In the genomic region with DNA sequence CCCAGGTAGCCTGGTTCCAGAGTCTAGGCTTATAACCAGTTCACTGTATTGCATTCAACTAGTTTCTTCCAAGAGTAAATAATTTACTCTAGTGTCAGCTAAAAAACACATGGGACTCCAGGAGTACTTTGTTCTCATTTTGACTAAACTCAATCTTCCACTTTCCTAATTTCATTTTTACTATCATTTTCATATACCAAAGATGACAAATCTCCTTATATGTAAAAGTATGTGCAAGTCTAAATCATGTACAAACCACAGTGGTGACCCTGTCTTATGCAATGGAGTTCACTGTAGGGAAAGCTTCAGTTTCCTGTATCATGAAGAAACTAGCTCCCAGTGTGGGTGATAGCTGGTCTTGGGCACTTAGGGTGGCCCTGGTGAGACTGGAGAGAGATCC, we compare ENCODE assay signal across 10 cellular contexts.
DNase-seq lines count a peak whose midpoint lies in the region; ATAC-seq, FAIRE-seq and TF ChIP-seq lines count a peak whose summit lies in the region.
"Had no signal": no experiment of that assay in that cellular context is flagged by ENCODE, and none has a peak within 500 bp of the region (broad histone marks: within the 10 kb centered on the region; RNA-seq: fewer than 3 reads in every experiment).

No MANE protein-coding gene starts in this region.

- peaks cover 8% of the 10 kb centered on the region for H3K4me1 Mint-ChIP-seq in activated naive CD4-positive, alpha-beta T cell treated with anti-CD3 and anti-CD28 coated beads for 36 hours (ENCODE audit: low read depth)

- H3K27me3 ChIP-seq in GM12878 (replicated peaks in 1 of 2; ENCODE audit: control insufficient read depth in 2 of 2, insufficient read depth in 2 of 2, low read length in 1 of 2) (no peaks in the 10 kb centered on the region), esophagus squamous epithelium (no peaks in the 10 kb centered on the region)

- TF ChIP-seq CTCF in GM12878 (IDR thresholded peaks at IDR 0.05 in 2 of 3, conservative IDR thresholded peaks at IDR 0.05 in 1 of 3; ENCODE audit: control insufficient read depth in 2 of 3, extremely low read depth in 1 of 3, insufficient read depth in 1 of 3, low read depth in 3 of 3, low read length in 3 of 3), result no peak
- TF ChIP-seq CTCF in esophagus squamous epithelium (IDR thresholded peaks at IDR 0.05), result no peak

- no TSS peak for BruUV-seq in GM12878 (replicated peaks; lab: Mats Ljungman, UMichigan)

- TF ChIP-seq EP300 in GM12878 (IDR thresholded peaks at IDR 0.05; ENCODE audit: borderline replicate concordance in 1 of 2, control insufficient read depth in 1 of 2, low read depth in 2 of 2, low read length in 2 of 2), result no peak

- no peaks in the 10 kb centered on the region for H3K36me3 ChIP-seq in GM12878 (ENCODE audit: control insufficient read depth in 2 of 2, insufficient read depth in 2 of 2, low read length in 1 of 2)
- H3K36me3 ChIP-seq in esophagus squamous epithelium, result no peaks in the 10 kb centered on the region

- no peaks in the 10 kb centered on the region for H3K27me3 Mint-ChIP-seq in activated naive CD4-positive, alpha-beta T cell treated with anti-CD3 and anti-CD28 coated beads for 36 hours (ENCODE audit: low read depth)

- H3K4me3 Mint-ChIP-seq in activated naive CD4-positive, alpha-beta T cell treated with anti-CD3 and anti-CD28 coated beads for 36 hours, result no peak overlapping the region

- H3K4me2 ChIP-seq in GM12878 (ENCODE audit: control insufficient read depth, insufficient read depth), result no peak overlapping the region

- no peak for TF ChIP-seq RAD21 in GM12878 (IDR thresholded peaks at IDR 0.05; ENCODE audit: insufficient read depth, low read depth, low read length)

- RAD21 ChIA-PET in GM12878 (lab: Charles Lee; ENCODE audit: unreplicated experiment), result no interaction called here

- H3K27ac Mint-ChIP-seq in activated naive CD4-positive, alpha-beta T cell treated with anti-CD3 and anti-CD28 coated beads for 36 hours, result no peak overlapping the region

- H3K79me2 ChIP-seq in GM12878 (ENCODE audit: control insufficient read depth, insufficient read depth, low read length), result no peaks in the 10 kb centered on the region

- H4K20me1 ChIP-seq in GM12878 (ENCODE audit: control insufficient read depth, insufficient read depth), result no peaks in the 10 kb centered on the region

- H3K9me3 ChIP-seq in GM12878 (replicated peaks; ENCODE audit: control insufficient read depth, insufficient read depth, low read length) (no peaks in the 10 kb centered on the region), esophagus squamous epithelium (no peaks in the 10 kb centered on the region)

- POLR2A ChIA-PET in GM12878 (lab: Charles Lee), result no interaction called here

- DNase-seq in activated naive CD4-positive, alpha-beta T cell treated with anti-CD3 and anti-CD28 coated beads for 36 hours, result peak; percentile 13
- DNase-seq in activated naive CD4-positive, alpha-beta T cell (lab: John Stamatoyannopoulos, UW), result no peak
- DNase-seq in GM12878 (ENCODE audit: low read depth, low spot score) (no peak), esophagus squamous epithelium (lab: John Stamatoyannopoulos, UW) (no peak), GDM1 (lab: John Stamatoyannopoulos, UW) (no peak)
- DNase-seq: DMS79, T-helper 9 cell had no signal

- no peak overlapping the region for H3K27ac ChIP-seq in GM12878 (ENCODE audit: control insufficient read depth, insufficient read depth)
- no peak overlapping the region for H3K27ac ChIP-seq in esophagus squamous epithelium

- H3K4me1 ChIP-seq in GM12878 (ENCODE audit: control insufficient read depth, insufficient read depth, low read length), result no peaks in the 10 kb centered on the region
- no peaks in the 10 kb centered on the region for H3K4me1 ChIP-seq in esophagus squamous epithelium

- FAIRE-seq in GM12878 (lab: Jason Lieb, UNC), result peak; percentile 31

- CTCF ChIA-PET in activated naive CD4-positive, alpha-beta T cell treated with anti-CD3 and anti-CD28 coated beads for 36 hours (lab: Charles Lee), result interaction anchor here (1.3 kb wide), 1 partner anchor 185 kb away, joined by 4 read pairs; no protein-coding TSS in a partner anchor
- CTCF ChIA-PET in GM12878 (lab: Yijun Ruan, JAX), result no interaction called here

- H3K9me3 Mint-ChIP-seq in activated naive CD4-positive, alpha-beta T cell treated with anti-CD3 and anti-CD28 coated beads for 36 hours, result no peaks in the 10 kb centered on the region

- ATAC-seq in GM21529 (IDR thresholded peaks at IDR 0.05; ENCODE audit: unreplicated experiment), result peak; percentile 91
- ATAC-seq in HG03095 (IDR thresholded peaks at IDR 0.05; ENCODE audit: unreplicated experiment), result peak; percentile 64
- ATAC-seq in GM12878, result peak; percentile 44; the same call in 1 of the 3 replicates
- ATAC-seq in GM18519 (IDR thresholded peaks at IDR 0.05; ENCODE audit: low FRiP score, unreplicated experiment), result no peak

- intact Hi-C loops in activated naive CD4-positive, alpha-beta T cell treated with anti-CD3 and anti-CD28 coated beads for 36 hours (cut with micrococcal nuclease), result no loop called here
- intact Hi-C loops in GM12878 (cut with micrococcal nuclease; ENCODE audit: unreplicated experiment) (no loop called here), esophagus squamous epithelium (cut with DNase I) (no loop called here)

- no peaks in the 10 kb centered on the region for H3K36me3 Mint-ChIP-seq in activated naive CD4-positive, alpha-beta T cell treated with anti-CD3 and anti-CD28 coated beads for 36 hours (ENCODE audit: low read depth)

- no peak overlapping the region for H2AFZ ChIP-seq in GM12878 (ENCODE audit: control insufficient read depth, low read depth, low read length)

- H3K4me3 ChIP-seq in GM12878 (no peak overlapping the region), esophagus squamous epithelium (no peak overlapping the region)

- no peak overlapping the region for H3K9ac ChIP-seq in GM12878 (ENCODE audit: control insufficient read depth, insufficient read depth, low read length)

- SMC1A ChIA-PET in GM12878 (lab: Charles Lee; ENCODE audit: uncharacterized antibody, unreplicated experiment), result no interaction called here

- in situ Hi-C loops in GM12878 (cut with MboI), result no loop called here

- no peak for TF ChIP-seq POLR2A in GM12878 (IDR thresholded peaks at IDR 0.05; ENCODE audit: low read depth, low read length)
- TF ChIP-seq POLR2A in esophagus squamous epithelium (IDR thresholded peaks at IDR 0.05), result no peak

TF ChIP-seq in GM12878, 131 proteins besides CTCF, POLR2A, EP300 and RAD21:
- TF ChIP-seq CREB1 (IDR thresholded peaks at IDR 0.05; ENCODE audit: low read depth) (0 out of 2 replicates have a peak, but pooled peaks have one; percentile 26), TBL1XR1 (IDR thresholded peaks at IDR 0.05; ENCODE audit: low read depth, low read length) (no peak), RUNX3 (IDR thresholded peaks at IDR 0.05; ENCODE audit: low read length) (peak; percentile 67), NFIC (IDR thresholded peaks at IDR 0.05; ENCODE audit: low read depth, low read length) (peak; percentile 60), ZNF217 (IDR thresholded peaks at IDR 0.05) (no peak), JUNB (IDR thresholded peaks at IDR 0.05) (peak; percentile 37; the same call in 1 of the 2 replicates), PRDM15 (CRISPR knock-in tag; IDR thresholded peaks at IDR 0.05) (no peak), NFXL1 (IDR thresholded peaks at IDR 0.05; ENCODE audit: borderline replicate concordance) (no peak)
